In genomic region chr1:59556802-59557548, GRCh38 we compare ENCODE assay signal across 27 cellular contexts.
DNase-seq lines count a peak whose midpoint lies in the region; ATAC-seq, FAIRE-seq and TF ChIP-seq lines count a peak whose summit lies in the region.
"Had no signal": no experiment of that assay in that cellular context is flagged by ENCODE, and none has a peak within 500 bp of the region (broad histone marks: within the 10 kb centered on the region; RNA-seq: fewer than 3 reads in every experiment).

No MANE protein-coding gene starts in this region.

- peak overlapping the region; percentile 79 for H3K27ac Mint-ChIP-seq in nephron progenitor cell
- H3K27ac Mint-ChIP-seq: activated naive CD8-positive, alpha-beta T cell; activated T-helper 2 cell treated with anti-CD3 and anti-CD28 coated beads, Interferon-gamma antibody, Interleukin-2, Interleukin-4, amounts not matched to agents 10 μg/mL and 5 μg/mL and 100 μg/mL, durations not matched to agents 14 hours and 24 hours and 36 hours; B cell; HFFc6; natural killer cell; stimulated activated naive CD8-positive, alpha-beta T cell treated with anti-CD3 and anti-CD28 coated beads, Interleukin-15, Interleukin-2, amounts not matched to agents 100 ng/mL and 50 ng/mL, for 24 hours had no signal

- H3K9me3 ChIP-seq in body of pancreas: peaks cover 0 to 12% (median 0%) of the 10 kb centered on the region in 3 donors
- H3K9me3 ChIP-seq: A549, gastrocnemius medialis, prostate gland, thyroid gland had no signal

- DNase-seq in NCI-H82 (lab: John Stamatoyannopoulos, UW): peak; percentile 45
- DNase-seq in NCI-H82 treated with DMSO at 0.1 percent for 48 hours (lab: John Stamatoyannopoulos, UW; ENCODE audit: unreplicated experiment): no peak
- peak in 3 of 4 donors; percentile 45 to 64 (median 47) for DNase-seq in body of pancreas
- peak; percentile 16 for DNase-seq in nephron progenitor cell
- DNase-seq in urothelium cell line (ENCODE audit: low spot score): peak; percentile 77
- no peak for DNase-seq in omental fat pad (ENCODE audit: low spot score)
- DNase-seq in brain microvascular endothelial cell: no peak
- DNase-seq in stimulated activated CD4-positive, alpha-beta T cell treated with anti-CD3 and anti-CD28 coated beads, Interleukin-15, amount 100 ng/mL, for 24 hours: no peak
- DNase-seq: activated CD8-positive, alpha-beta memory T cell treated with anti-CD3 and anti-CD28 coated beads, Interleukin-2, amount 50 U/mL, for 48 hours; effector memory CD4-positive, alpha-beta T cell; esophagus squamous epithelium; gastrocnemius medialis; HFFc6; kidney; natural killer cell; NCI-H1436; NCI-H526; T-helper 9 cell; thyroid gland had no signal

- ATAC-seq in body of pancreas: peak; percentile 83
- no peak for ATAC-seq in omental fat pad (ENCODE audit: low FRiP score)
- ATAC-seq: A549, gastrocnemius medialis, natural killer cell had no signal

- in situ Hi-C loops in brain microvascular endothelial cell (cut with HindIII; ENCODE audit: low pct_ligation_motif_present, low sequenced_read_pairs): no loop called here

- intact Hi-C loops in body of pancreas (cut with DNase I): no loop called here

- peaks cover 7% of the 10 kb centered on the region for H3K4me1 ChIP-seq in body of pancreas
- H3K4me1 ChIP-seq: A549, esophagus squamous epithelium, prostate gland had no signal

- H3K4me3 Mint-ChIP-seq in nephron progenitor cell: no peak overlapping the region
- H3K4me3 Mint-ChIP-seq: activated naive CD8-positive, alpha-beta T cell; B cell; HFFc6; natural killer cell; stimulated activated naive CD8-positive, alpha-beta T cell treated with anti-CD3 and anti-CD28 coated beads, Interleukin-15, Interleukin-2, amounts not matched to agents 100 ng/mL and 50 ng/mL, for 24 hours had no signal

- H3K27ac ChIP-seq in body of pancreas: peak overlapping the region in 3 of 4 donors; percentile 32 to 50 (median 38)
- no peak overlapping the region for H3K27ac ChIP-seq in brain microvascular endothelial cell
- H3K27ac ChIP-seq: A549, ascending aorta, esophagus squamous epithelium, gastrocnemius medialis, prostate gland, thyroid gland had no signal

- TF ChIP-seq CTCF in body of pancreas (IDR thresholded peaks at IDR 0.05) (no peak), nephron progenitor cell (IDR thresholded peaks at IDR 0.05) (no peak), omental fat pad (IDR thresholded peaks at IDR 0.05) (no peak), brain microvascular endothelial cell (IDR thresholded peaks at IDR 0.05; ENCODE audit: low read depth, low read length, missing control alignments) (no peak)

- H3K9me3 Mint-ChIP-seq in nephron progenitor cell: peaks cover 51% of the 10 kb centered on the region

- FAIRE-seq in urothelium cell line (lab: Jason Lieb, UNC): no peak
- FAIRE-seq: A549, GM12891, kidney had no signal

- H3K27me3 ChIP-seq in body of pancreas (no peaks in the 10 kb centered on the region), brain microvascular endothelial cell (replicated peaks) (no peaks in the 10 kb centered on the region)
- H3K27me3 ChIP-seq: ascending aorta, esophagus squamous epithelium, gastrocnemius medialis, thyroid gland had no signal

- peaks cover 62% of the 10 kb centered on the region for H3K4me1 Mint-ChIP-seq in nephron progenitor cell

- WGBS in body of pancreas, 2 donors: 54 to 62% methylated on average over 8 of the region's 8 CpGs

- H3K36me3 ChIP-seq in body of pancreas (replicated peaks in 1 of 2; ENCODE audit: insufficient read depth in 1 of 2, low read depth in 2 of 2): no peaks in the 10 kb centered on the region
- no peaks in the 10 kb centered on the region for H3K36me3 ChIP-seq in brain microvascular endothelial cell (replicated peaks)
- H3K36me3 ChIP-seq: ascending aorta, gastrocnemius medialis, prostate gland, thyroid gland had no signal

- H3K36me3 Mint-ChIP-seq in nephron progenitor cell (ENCODE audit: low read depth): peaks cover 47% of the 10 kb centered on the region

- TF ChIP-seq POLR2A in body of pancreas (IDR thresholded peaks at IDR 0.05): no peak

- H3K27me3 Mint-ChIP-seq in nephron progenitor cell (ENCODE audit: low read depth, poor library complexity): no peaks in the 10 kb centered on the region
- H3K27me3 Mint-ChIP-seq: activated naive CD8-positive, alpha-beta T cell; B cell; stimulated activated naive CD8-positive, alpha-beta T cell treated with anti-CD3 and anti-CD28 coated beads, Interleukin-15, Interleukin-2, amounts not matched to agents 100 ng/mL and 50 ng/mL, for 24 hours had no signal

- H3K4me3 ChIP-seq in body of pancreas: no peak overlapping the region
- no peak overlapping the region for H3K4me3 ChIP-seq in brain microvascular endothelial cell (ENCODE audit: low read depth, low read length)
- H3K4me3 ChIP-seq: A549, ascending aorta, esophagus squamous epithelium, gastrocnemius medialis, prostate gland, thyroid gland had no signal

Comparison
In these comparisons a context has a peak if more than half of its experiments do, and no peak if none do; other contexts are left out.
1. DNase-seq: peak in NCI-H82 (single experiment), body of pancreas (3 of 4), nephron progenitor cell (single experiment) and urothelium cell line (single experiment); none in NCI-H82 treated with DMSO at 0.1 percent for 48 hours (single experiment), omental fat pad (single experiment), brain microvascular endothelial cell (single experiment) and stimulated activated CD4-positive, alpha-beta T cell treated with anti-CD3 and anti-CD28 coated beads, Interleukin-15, amount 100 ng/mL, for 24 hours (single experiment).